12 cellular contexts compared by ENCODE assay signal in the genomic region with DNA sequence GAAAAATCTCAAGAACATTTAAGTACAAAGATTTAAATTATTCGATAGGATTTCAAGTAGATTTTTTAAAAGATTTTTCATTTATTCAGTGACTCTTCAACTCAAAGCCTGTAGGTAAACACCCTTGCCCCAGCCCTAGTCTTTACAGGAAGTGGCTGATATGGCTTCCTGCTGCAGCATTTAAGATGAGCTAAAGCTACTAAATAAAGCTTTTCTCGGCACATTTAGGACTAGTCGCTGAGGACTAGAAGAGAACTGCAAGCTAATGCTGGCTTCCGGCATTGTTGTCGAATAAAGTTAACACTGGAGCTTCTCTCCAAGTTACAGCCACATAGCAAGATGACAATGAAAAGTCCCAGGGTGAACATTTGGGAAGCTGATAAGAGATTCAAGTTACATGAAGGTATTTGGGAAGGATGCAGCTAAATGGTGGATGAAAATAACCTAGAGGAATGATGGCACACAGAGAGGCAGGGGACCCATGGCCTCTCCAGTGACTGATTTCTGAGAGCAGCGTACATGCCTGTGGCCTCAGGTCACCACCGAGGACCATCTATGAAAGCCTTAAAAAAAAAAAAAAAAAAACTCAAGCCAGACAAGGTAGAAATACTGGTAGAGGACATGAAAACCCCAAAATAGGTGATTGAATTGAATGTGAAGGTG.
A peak's percentile ranks its signal among the peaks of the same experiment; 100 is the strongest.
DNase-seq lines count a peak whose midpoint lies in the region; ATAC-seq, FAIRE-seq and TF ChIP-seq lines count a peak whose summit lies in the region.
"Had no signal": no experiment of that assay in that cellular context is flagged by ENCODE, and none has a peak within 500 bp of the region (broad histone marks: within the 10 kb centered on the region; RNA-seq: fewer than 3 reads in every experiment).

No MANE protein-coding gene starts in this region.

- CTCF ChIA-PET in CD4-positive, alpha-beta T cell (lab: Charles Lee) = interaction anchor here (0.7 kb wide), 1 partner anchor 13 kb away, joined by 3 read pairs; no protein-coding TSS in a partner anchor
- CTCF ChIA-PET in endothelial cell of umbilical vein (lab: Charles Lee) = interaction anchor here (1.3 kb wide), 2 partner anchors 9 to 13 kb away, joined by 3 to 6 read pairs; no protein-coding TSS in a partner anchor

- no peaks in the 10 kb centered on the region for H3K9me1 ChIP-seq in endothelial cell of umbilical vein (replicated peaks; ENCODE audit: control insufficient read depth, extremely low read depth, insufficient read depth, low read length)

- 94 to 97% methylated on average over 7 of the region's 7 CpGs for WGBS in GM23248 (ENCODE audit: low coverage in 1 of 2, low lambda C conversion rate in 2 of 2, missing lambda C conversion rate in 2 of 2), 2 experiments

- H3F3A ChIP-seq in GM23248 (ENCODE audit: insufficient read depth) = no peaks in the 10 kb centered on the region

- no peak overlapping the region for H3K4me2 ChIP-seq in endothelial cell of umbilical vein (ENCODE audit: insufficient read depth, low read length)
- H3K4me2 ChIP-seq in GM23248 (ENCODE audit: unreplicated experiment) = no peak overlapping the region

- H3K4me3 Mint-ChIP-seq in CD4-positive, alpha-beta T cell = peak overlapping the region; percentile 75
- H3K4me3 Mint-ChIP-seq: dendritic cell treated with granulocyte-macrophage colony-stimulating factor and Interleukin-4, amounts not matched to agents 40 ng/mL and 50 ng/mL, for 4 days had no signal

- H3K4me1 ChIP-seq in endothelial cell of umbilical vein (ENCODE audit: control insufficient read depth, extremely low read depth, insufficient read depth, low read length) = peaks cover 2% of the 10 kb centered on the region
- H3K4me1 ChIP-seq in GM23248 (ENCODE audit: insufficient read depth) = peaks cover 4% of the 10 kb centered on the region; the same call in 1 of the 2 replicates

- FAIRE-seq in endothelial cell of umbilical vein (lab: Jason Lieb, UNC) = peak; percentile 48

- peak overlapping the region; percentile 62 for H3K4me3 ChIP-seq in SK-N-MC
- H3K4me3 ChIP-seq in endothelial cell of umbilical vein (replicated peaks in 1 of 3; ENCODE audit: insufficient read depth in 1 of 3, low read depth in 1 of 3, low read length in 3 of 3) = no peak overlapping the region
- no peak overlapping the region for H3K4me3 ChIP-seq in GM23248

- no peaks in the 10 kb centered on the region for H4K20me1 ChIP-seq in endothelial cell of umbilical vein (replicated peaks; ENCODE audit: control insufficient read depth, extremely low read depth, insufficient read depth, low read length)
- H4K20me1 ChIP-seq in GM23248 (ENCODE audit: insufficient read depth) = no peaks in the 10 kb centered on the region

- peak overlapping the region; percentile 51 for H3K27ac ChIP-seq in CD4-positive, alpha-beta T cell (ENCODE audit: low read depth, low read length)
- H3K27ac ChIP-seq in SK-N-MC (peak overlapping the region; percentile 93), endothelial cell of umbilical vein (ENCODE audit: insufficient read depth, low read depth, low read length) (no peak overlapping the region), GM23248 (no peak overlapping the region)
- H3K27ac ChIP-seq: VCaP had no signal

- no peaks in the 10 kb centered on the region for H3K9me2 ChIP-seq in GM23248 (ENCODE audit: insufficient read depth)

- peaks cover 8% of the 10 kb centered on the region for H3K9me3 Mint-ChIP-seq in CD4-positive, alpha-beta T cell
- H3K9me3 Mint-ChIP-seq: dendritic cell treated with granulocyte-macrophage colony-stimulating factor and Interleukin-4, amounts not matched to agents 40 ng/mL and 50 ng/mL, for 4 days had no signal

- no peaks in the 10 kb centered on the region for H3K36me3 ChIP-seq in SK-N-MC (ENCODE audit: insufficient read depth, low read length)
- H3K36me3 ChIP-seq in endothelial cell of umbilical vein (ENCODE audit: control insufficient read depth in 2 of 2, extremely low read depth in 1 of 2, insufficient read depth in 2 of 2, low read length in 2 of 2) = no peaks in the 10 kb centered on the region
- H3K36me3 ChIP-seq in GM23248 (ENCODE audit: low read depth) = no peaks in the 10 kb centered on the region

- dilution Hi-C loops in endothelial cell of umbilical vein (cut with MboI; ENCODE audit: extremely low pct_ligation_motif_present, low sequenced_read_pairs) = no loop called here

- peak; percentile 99 for ATAC-seq in CD4-positive, alpha-beta T cell (ENCODE audit: poor library complexity)
- ATAC-seq in GM21360 (IDR thresholded peaks at IDR 0.05; ENCODE audit: unreplicated experiment) (peak; percentile 37), HG03342 (IDR thresholded peaks at IDR 0.05; ENCODE audit: unreplicated experiment) (no peak)

- no peak overlapping the region for H2AFZ ChIP-seq in endothelial cell of umbilical vein (ENCODE audit: low read depth, low read length)
- no peak overlapping the region for H2AFZ ChIP-seq in GM23248

- BruUV-seq in endothelial cell of umbilical vein (replicated peaks; lab: Mats Ljungman, UMichigan) = no TSS peak

- TF ChIP-seq CTCF in CD4-positive, alpha-beta T cell (IDR thresholded peaks at IDR 0.05) = no peak
- no peak for TF ChIP-seq CTCF in endothelial cell of umbilical vein (IDR thresholded peaks at IDR 0.05; ENCODE audit: extremely low read depth in 1 of 2, insufficient read depth in 1 of 2, low read depth in 1 of 2, low read length in 2 of 2)

- no peaks in the 10 kb centered on the region for H3K27me3 ChIP-seq in CD4-positive, alpha-beta T cell (ENCODE audit: control insufficient read depth, insufficient read depth, low read length)
- H3K27me3 ChIP-seq in endothelial cell of umbilical vein (ENCODE audit: control insufficient read depth in 2 of 2, insufficient read depth in 2 of 2, low read length in 2 of 2) = no peaks in the 10 kb centered on the region
- no peaks in the 10 kb centered on the region for H3K27me3 ChIP-seq in GM23248 (replicated peaks; ENCODE audit: insufficient read depth)

- H3K79me2 ChIP-seq in endothelial cell of umbilical vein (ENCODE audit: control insufficient read depth, insufficient read depth, low read length) (no peaks in the 10 kb centered on the region), GM23248 (ENCODE audit: insufficient read depth) (no peaks in the 10 kb centered on the region)

- intact Hi-C loops in CD4-positive, alpha-beta T cell (cut with DNase I, micrococcal nuclease) = loop anchor here in 1 of 2 experiments (10.0 kb wide), 2 partner anchors 221 to 281 kb away; a partner anchor contains a TSS
- intact Hi-C loops in endothelial cell of umbilical vein (cut with micrococcal nuclease) = no loop called here

- H3K9me3 ChIP-seq in CD4-positive, alpha-beta T cell (ENCODE audit: control insufficient read depth, low read length) = no peaks in the 10 kb centered on the region
- H3K9me3 ChIP-seq in SK-N-MC (ENCODE audit: low read depth, low read length) (peaks cover 6% of the 10 kb centered on the region; the same call in 1 of the 2 replicates), endothelial cell of umbilical vein (replicated peaks; ENCODE audit: control insufficient read depth, insufficient read depth, low read length) (no peaks in the 10 kb centered on the region), GM23248 (ENCODE audit: low read depth) (no peaks in the 10 kb centered on the region)

- H3K4me1 Mint-ChIP-seq in CD4-positive, alpha-beta T cell (ENCODE audit: low read depth) = peaks cover 56% of the 10 kb centered on the region

- no peaks in the 10 kb centered on the region for H3K27me3 Mint-ChIP-seq in CD4-positive, alpha-beta T cell
- H3K27me3 Mint-ChIP-seq: dendritic cell treated with granulocyte-macrophage colony-stimulating factor and Interleukin-4, amounts not matched to agents 40 ng/mL and 50 ng/mL, for 4 days had no signal

- peak in 8 of 10 experiments; percentile 5 to 54 (median 34) for DNase-seq in CD4-positive, alpha-beta T cell
- DNase-seq in SK-N-MC (ENCODE audit: low read depth, low spot score) (no peak), endothelial cell of umbilical vein (ENCODE audit: low read depth, low spot score) (no peak), NCI-H146 treated with DMSO at 0.1 percent for 48 hours (lab: John Stamatoyannopoulos, UW; ENCODE audit: unreplicated experiment) (no peak), GM23248 (no peak), NCI-H774 (lab: John Stamatoyannopoulos, UW) (no peak)
- DNase-seq: DMS153, posterior cingulate gyrus had no signal

- peaks cover 4% of the 10 kb centered on the region for H3K36me3 Mint-ChIP-seq in CD4-positive, alpha-beta T cell (ENCODE audit: low read depth)

- H3K27ac Mint-ChIP-seq in CD4-positive, alpha-beta T cell = peak overlapping the region; percentile 87
- H3K27ac Mint-ChIP-seq: dendritic cell treated with granulocyte-macrophage colony-stimulating factor and Interleukin-4, amounts not matched to agents 40 ng/mL and 50 ng/mL, for 4 days had no signal

- in situ Hi-C loops in GM23248 (cut with MboI) = no loop called here

- POLR2A ChIA-PET in CD4-positive, alpha-beta T cell (lab: Charles Lee) = interaction anchor here (1.0 to 1.2 kb wide), 7 partner anchors 13 to 278 kb away, joined by 3 to 8 read pairs (median 3); a partner anchor contains a TSS
- POLR2A ChIA-PET in endothelial cell of umbilical vein (lab: Charles Lee) = no interaction called here

- TF ChIP-seq POLR2A in endothelial cell of umbilical vein (IDR thresholded peaks at IDR 0.05; ENCODE audit: low read depth, low read length) = no peak

- H3K9ac ChIP-seq in SK-N-MC (ENCODE audit: insufficient read length) (no peak overlapping the region), endothelial cell of umbilical vein (replicated peaks; ENCODE audit: extremely low read depth, insufficient read depth, low read length) (no peak overlapping the region), GM23248 (no peak overlapping the region)

TF ChIP-seq in endothelial cell of umbilical vein, 7 proteins besides CTCF, POLR2A, EP300 and RAD21:
- TF ChIP-seq POLR2AphosphoS5 (IDR thresholded peaks at IDR 0.05; ENCODE audit: insufficient read depth, low read depth, low read length) (no peak), EZH2 (IDR thresholded peaks at IDR 0.05; ENCODE audit: borderline replicate concordance, low read depth, low read length, severe bottlenecking) (no peak), MYC (IDR thresholded peaks at IDR 0.05; ENCODE audit: low read depth, low read length) (no peak), GATA2 (IDR thresholded peaks at IDR 0.05; ENCODE audit: insufficient read depth, insufficient read length, low read depth, low read length) (no peak), JUN (IDR thresholded peaks at IDR 0.05; ENCODE audit: borderline replicate concordance, insufficient read depth, insufficient read length, low read depth) (no peak), FOS (IDR thresholded peaks at IDR 0.05; ENCODE audit: borderline replicate concordance, insufficient read depth, low read length) (no peak)
- TF ChIP-seq, protein P1, sequence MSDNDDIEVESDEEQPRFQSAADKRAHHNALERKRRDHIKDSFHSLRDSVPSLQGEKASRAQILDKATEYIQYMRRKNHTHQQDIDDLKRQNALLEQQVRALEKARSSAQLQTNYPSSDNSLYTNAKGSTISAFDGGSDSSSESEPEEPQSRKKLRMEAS (IDR thresholded peaks at IDR 0.05; ENCODE audit: insufficient read depth, insufficient read length) = no peak

Comparison
In these comparisons a context has a peak if more than half of its experiments do, and no peak if none do; other contexts are left out.
1. DNase-seq: peak in CD4-positive, alpha-beta T cell (8 of 10); none in SK-N-MC (single experiment), endothelial cell of umbilical vein (single experiment), NCI-H146 treated with DMSO at 0.1 percent for 48 hours (single experiment), GM23248 (single experiment) and NCI-H774 (single experiment).
2. H3K27ac ChIP-seq: peak in CD4-positive, alpha-beta T cell (single experiment) and SK-N-MC (single experiment); none in endothelial cell of umbilical vein (single experiment) and GM23248 (single experiment).